Comparison of ENCODE assay signal across 17 cellular contexts in genomic region chr12:106131671-106132070, GRCh38. TPM values are rescaled to one million over a fixed set of nuclear protein-coding genes. Genes with fewer than 3 reads are reported as not detected.
DNase-seq lines count a peak whose midpoint lies in the region; ATAC-seq and TF ChIP-seq lines count a peak whose summit lies in the region.
"Had no signal": no experiment of that assay in that cellular context is flagged by ENCODE, and none has a peak within 500 bp of the region (broad histone marks: within the 10 kb centered on the region; RNA-seq: fewer than 3 reads in every experiment).

No MANE protein-coding gene starts in this region.

- H3K9me3 ChIP-seq in GM23248 (ENCODE audit: low read depth) (no peaks in the 10 kb centered on the region), adipocyte (ENCODE audit: control insufficient read depth, low read length) (no peaks in the 10 kb centered on the region), sigmoid colon (no peaks in the 10 kb centered on the region)
- H3K9me3 ChIP-seq: BLaER1 had no signal

- no peak overlapping the region for H2AFZ ChIP-seq in GM23248

- no peaks in the 10 kb centered on the region for H3K36me3 ChIP-seq in GM23248 (ENCODE audit: low read depth)
- no peaks in the 10 kb centered on the region for H3K36me3 ChIP-seq in adipocyte (ENCODE audit: control insufficient read depth, insufficient read depth, low read length, severe bottlenecking)
- no peaks in the 10 kb centered on the region for H3K36me3 ChIP-seq in sigmoid colon
- H3K36me3 ChIP-seq: BLaER1 had no signal

- intact Hi-C loops in sigmoid colon (cut with DNase I): no loop called here

- in situ Hi-C loops in GM23248 (cut with MboI): loop anchor here (5.0 kb wide), 1 partner anchor 709 kb away; no protein-coding TSS in a partner anchor

- no peak overlapping the region for H3K4me2 ChIP-seq in GM23248 (ENCODE audit: unreplicated experiment)
- H3K4me2 ChIP-seq: BLaER1 had no signal

- TF ChIP-seq EP300 in sigmoid colon (IDR thresholded peaks at IDR 0.05): no peak

- DNase-seq in GM23248: peak; percentile 42
- no peak for DNase-seq in adipocyte (ENCODE audit: low read depth)
- peak; percentile 41 to 65 for DNase-seq in foreskin fibroblast
- DNase-seq in sigmoid colon: peak; percentile 64
- no peak for DNase-seq in stimulated activated naive CD8-positive, alpha-beta T cell treated with anti-CD3 and anti-CD28 coated beads, Interleukin-15, Interleukin-2, amounts not matched to agents 100 U/mL and 50 U/mL, for 24 hours
- DNase-seq in GOT3 (lab: John Stamatoyannopoulos, UW): no peak
- DNase-seq in natural killer cell treated with Interleukin-12 subunit alpha and Interleukin-12 subunit beta and Interleukin-15 and Interleukin-18, amount 100 ng/mL, for 72 hours (ENCODE audit: low spot score): no peak
- DNase-seq in NCI-H526 treated with DMSO at 0.1 percent for 48 hours (lab: John Stamatoyannopoulos, UW): no peak
- DNase-seq: activated CD4-positive, alpha-beta T cell treated with anti-CD3 and anti-CD28 coated beads for 48 hours; activated naive CD8-positive, alpha-beta T cell treated with anti-CD3 and anti-CD28 coated beads, Interleukin-2, amount 10 ng/mL, durations not matched to agents 7 days and 5 days; cortex of kidney; DMS79; midbrain; NCI-H187 treated with DMSO at 0.1 percent for 48 hours; stimulated activated CD4-positive, alpha-beta T cell treated with anti-CD3 and anti-CD28 coated beads, Interleukin-12 subunit alpha, Interleukin-12 subunit beta, amount 100 ng/mL, for 4 hours had no signal

- peaks cover 7 to 30% of the 10 kb centered on the region in 2 donors for H3K4me1 Mint-ChIP-seq in natural killer cell treated with Interleukin-12 subunit alpha and Interleukin-12 subunit beta and Interleukin-15 and Interleukin-18, amount 100 ng/mL, for 72 hours (ENCODE audit: low read depth in 2 of 2)

- H3K9ac ChIP-seq in GM23248 (no peak overlapping the region), adipocyte (ENCODE audit: low read length) (peak overlapping the region; percentile 60)
- H3K9ac ChIP-seq: BLaER1 had no signal

- no peak for ATAC-seq in stimulated activated naive CD8-positive, alpha-beta T cell treated with anti-CD3 and anti-CD28 coated beads, Interleukin-15, Interleukin-2, amounts not matched to agents 100 U/mL and 50 U/mL, for 24 hours
- no peak for ATAC-seq in natural killer cell treated with Interleukin-12 subunit alpha and Interleukin-12 subunit beta and Interleukin-15 and Interleukin-18, amount 100 ng/mL, for 72 hours

- H3K9me3 Mint-ChIP-seq in natural killer cell treated with Interleukin-12 subunit alpha and Interleukin-12 subunit beta and Interleukin-15 and Interleukin-18, amount 100 ng/mL, for 72 hours: no peaks in the 10 kb centered on the region
- H3K9me3 Mint-ChIP-seq: activated naive CD8-positive, alpha-beta T cell treated with anti-CD3 and anti-CD28 coated beads, Interleukin-2, amount 10 ng/mL, durations not matched to agents 7 days and 5 days had no signal

- peaks cover 47% of the 10 kb centered on the region for H3F3A ChIP-seq in GM23248 (ENCODE audit: insufficient read depth)

- H3K27ac ChIP-seq in GM23248 (peak overlapping the region; percentile 26), sigmoid colon (peak overlapping the region in 2 of 4 donors; percentile 7 to 43)
- H3K27ac ChIP-seq: BLaER1 had no signal

- peaks cover 99% of the 10 kb centered on the region for H3K79me2 ChIP-seq in GM23248 (ENCODE audit: insufficient read depth)

- TF ChIP-seq POLR2A in sigmoid colon (IDR thresholded peaks at IDR 0.05): no peak

- H3K27me3 Mint-ChIP-seq in natural killer cell treated with Interleukin-12 subunit alpha and Interleukin-12 subunit beta and Interleukin-15 and Interleukin-18, amount 100 ng/mL, for 72 hours: peaks cover 28 to 35% of the 10 kb centered on the region in 2 donors

- no peak overlapping the region for H3K4me3 Mint-ChIP-seq in natural killer cell treated with Interleukin-12 subunit alpha and Interleukin-12 subunit beta and Interleukin-15 and Interleukin-18, amount 100 ng/mL, for 72 hours
- H3K4me3 Mint-ChIP-seq: activated naive CD8-positive, alpha-beta T cell treated with anti-CD3 and anti-CD28 coated beads, Interleukin-2, amount 10 ng/mL, durations not matched to agents 7 days and 5 days had no signal

- H3K4me1 ChIP-seq in GM23248 (ENCODE audit: insufficient read depth): peaks cover 60% of the 10 kb centered on the region
- H3K4me1 ChIP-seq in adipocyte (ENCODE audit: control insufficient read depth, insufficient read depth, low read length): peaks cover 79% of the 10 kb centered on the region
- peaks cover 0 to 56% (median 35%) of the 10 kb centered on the region in 4 donors for H3K4me1 ChIP-seq in sigmoid colon

- 32 to 45% methylated on average over 5 of the region's 5 CpGs for WGBS in GM23248 (ENCODE audit: low coverage in 1 of 2, low lambda C conversion rate in 2 of 2, missing lambda C conversion rate in 2 of 2), 2 experiments
- 54 to 56% methylated on average over 5 of the region's 5 CpGs for WGBS in sigmoid colon, 2 donors

- TF ChIP-seq CTCF in foreskin fibroblast (IDR thresholded peaks at IDR 0.05; ENCODE audit: low read depth, low read length) (no peak), sigmoid colon (IDR thresholded peaks at IDR 0.05) (no peak)

- H3K4me3 ChIP-seq in GM23248 (no peak overlapping the region), adipocyte (ENCODE audit: low read length) (peak overlapping the region; percentile 12), foreskin fibroblast (ENCODE audit: low read depth in 1 of 2, low read length in 2 of 2) (no peak overlapping the region), sigmoid colon (no peak overlapping the region)
- H3K4me3 ChIP-seq: BLaER1 had no signal

- no peaks in the 10 kb centered on the region for H3K36me3 Mint-ChIP-seq in natural killer cell treated with Interleukin-12 subunit alpha and Interleukin-12 subunit beta and Interleukin-15 and Interleukin-18, amount 100 ng/mL, for 72 hours
- H3K36me3 Mint-ChIP-seq: activated naive CD8-positive, alpha-beta T cell treated with anti-CD3 and anti-CD28 coated beads, Interleukin-2, amount 10 ng/mL, durations not matched to agents 7 days and 5 days had no signal

- H3K9me2 ChIP-seq in GM23248 (ENCODE audit: insufficient read depth): no peaks in the 10 kb centered on the region

- H3K27me3 ChIP-seq in GM23248 (replicated peaks; ENCODE audit: insufficient read depth) (no peaks in the 10 kb centered on the region), adipocyte (replicated peaks; ENCODE audit: control insufficient read depth, insufficient read depth, low read length) (no peaks in the 10 kb centered on the region), sigmoid colon (no peaks in the 10 kb centered on the region)

- H4K20me1 ChIP-seq in GM23248 (ENCODE audit: insufficient read depth): no peaks in the 10 kb centered on the region; the same call in 1 of the 2 replicates
- H4K20me1 ChIP-seq: BLaER1 had no signal

- no peak overlapping the region for H3K27ac Mint-ChIP-seq in natural killer cell treated with Interleukin-12 subunit alpha and Interleukin-12 subunit beta and Interleukin-15 and Interleukin-18, amount 100 ng/mL, for 72 hours
- H3K27ac Mint-ChIP-seq: activated naive CD8-positive, alpha-beta T cell treated with anti-CD3 and anti-CD28 coated beads, Interleukin-2, amount 10 ng/mL, durations not matched to agents 7 days and 5 days had no signal

RNA-seq across cellular contexts. Expression of gene NUAK1, which starts 7.1 kb away (rescaled TPM):
- 29.6 and 45.7 TPM in 2 replicates for total RNA-seq in GM23248 (2014; rRNA removed; shearing (Covaris generic))
- polyA plus RNA-seq in GM23248 (2016; fragmentation: Nextera tagmentation; extraction: Ambion mirVana): 11.1 and 13.4 TPM in 2 replicates
- 10 to 100 TPM in 1 of 4 donors, 1 to 10 TPM in 3; 5.8 to 12.1 (median 7.5) TPM for total RNA-seq in sigmoid colon
- polyA plus RNA-seq in sigmoid colon: 1 to 10 TPM; 1.8 to 3.7 (median 2.6) TPM
- total RNA-seq in natural killer cell treated with Interleukin-12 subunit alpha and Interleukin-12 subunit beta and Interleukin-15 and Interleukin-18, amount 100 ng/mL, for 72 hours: 1 to 10 TPM in 1 of 2 donors, under 1 TPM in 1; 0.05 to 1.6 TPM
- total RNA-seq: activated naive CD8-positive, alpha-beta T cell treated with anti-CD3 and anti-CD28 coated beads, Interleukin-2, amount 10 ng/mL, durations not matched to agents 7 days and 5 days; T-helper 2 cell treated with Interferon-gamma antibody and Interleukin-4, amounts not matched to agents 100 ng/mL and 5 ng/mL, for 36 hours had no signal

Comparison
In these comparisons a context has a peak if more than half of its experiments do, and no peak if none do; other contexts are left out.
1. DNase-seq: peak in GM23248 (single experiment), foreskin fibroblast (2 of 2) and sigmoid colon (single experiment); none in adipocyte (single experiment), stimulated activated naive CD8-positive, alpha-beta T cell treated with anti-CD3 and anti-CD28 coated beads, Interleukin-15, Interleukin-2, amounts not matched to agents 100 U/mL and 50 U/mL, for 24 hours (single experiment), GOT3 (single experiment), natural killer cell treated with Interleukin-12 subunit alpha and Interleukin-12 subunit beta and Interleukin-15 and Interleukin-18, amount 100 ng/mL, for 72 hours (single experiment) and NCI-H526 treated with DMSO at 0.1 percent for 48 hours (single experiment).